ENCODE assay signal across 19 cellular contexts in genomic region chr2:26486789-26487188, GRCh38. TPM values are rescaled to one million over a fixed set of nuclear protein-coding genes. Genes with fewer than 3 reads are reported as not detected.
DNase-seq lines count a peak whose midpoint lies in the region; ATAC-seq and FAIRE-seq lines count a peak whose summit lies in the region.
"Had no signal": no experiment of that assay in that cellular context is flagged by ENCODE, and none has a peak within 500 bp of the region (broad histone marks: within the 10 kb centered on the region; RNA-seq: fewer than 3 reads in every experiment).

No MANE protein-coding gene starts in this region.

- DNase-seq in activated T-cell treated with anti-CD3 and anti-CD28 coated beads, Interleukin-2, amount 50 U/mL, for 72 hours, result no peak
- DNase-seq in activated T-cell treated with anti-CD3 and anti-CD28 coated beads for 4 hours, result no peak
- DNase-seq in CD1c-positive myeloid dendritic cell (ENCODE audit: extremely low spot score), result peak; percentile 4
- DNase-seq in activated CD8-positive, alpha-beta T cell treated with anti-CD3 and anti-CD28 coated beads, Interleukin-2, amount 10 ng/mL, durations not matched to agents 7 days and 5 days, result no peak
- no peak for DNase-seq in urothelium cell line (ENCODE audit: low spot score)
- DNase-seq in HUDEP-2 (lab: John Stamatoyannopoulos, UW; ENCODE audit: unreplicated experiment in 76 of 76), result no peak
- DNase-seq: C1 segment of cervical spinal cord; Caco-2; CD4-positive, alpha-beta T cell; HCEC 1CT; IMR-90 had no signal

- no peak overlapping the region for H3K4me3 Mint-ChIP-seq in activated T-cell treated with anti-CD3 and anti-CD28 coated beads, Interleukin-2, amount 50 U/mL, for 72 hours
- no peak overlapping the region for H3K4me3 Mint-ChIP-seq in activated CD8-positive, alpha-beta T cell treated with anti-CD3 and anti-CD28 coated beads, Interleukin-2, amount 10 ng/mL, durations not matched to agents 7 days and 5 days
- H3K4me3 Mint-ChIP-seq: B cell; CD4-positive, alpha-beta T cell; GM23338 had no signal

- H3K27me3 Mint-ChIP-seq in activated T-cell treated with anti-CD3 and anti-CD28 coated beads, Interleukin-2, amount 50 U/mL, for 72 hours (ENCODE audit: low read depth), result no peaks in the 10 kb centered on the region
- no peaks in the 10 kb centered on the region for H3K27me3 Mint-ChIP-seq in activated CD8-positive, alpha-beta T cell treated with anti-CD3 and anti-CD28 coated beads, Interleukin-2, amount 10 ng/mL, durations not matched to agents 7 days and 5 days (ENCODE audit: low read depth)
- H3K27me3 Mint-ChIP-seq: CD4-positive, alpha-beta T cell had no signal

- peak; percentile 39 to 56 for ATAC-seq in activated T-cell treated with anti-CD3 and anti-CD28 coated beads, Interleukin-2, amount 50 U/mL, for 72 hours (replicated peaks in 1 of 2)
- peak; percentile 20 for ATAC-seq in activated CD8-positive, alpha-beta T cell treated with anti-CD3 and anti-CD28 coated beads, Interleukin-2, amount 10 ng/mL, durations not matched to agents 7 days and 5 days
- ATAC-seq in GM18520 (IDR thresholded peaks at IDR 0.05; ENCODE audit: unreplicated experiment), result no peak
- ATAC-seq: GM23338 had no signal

- FAIRE-seq in urothelium cell line (lab: Jason Lieb, UNC), result peak; percentile 77
- FAIRE-seq: D721Med, G401.6, GM12891, H54 had no signal

- H3K9me3 Mint-ChIP-seq in activated T-cell treated with anti-CD3 and anti-CD28 coated beads, Interleukin-2, amount 50 U/mL, for 72 hours, result no peaks in the 10 kb centered on the region
- H3K9me3 Mint-ChIP-seq in activated CD8-positive, alpha-beta T cell treated with anti-CD3 and anti-CD28 coated beads, Interleukin-2, amount 10 ng/mL, durations not matched to agents 7 days and 5 days (ENCODE audit: insufficient read depth), result no peaks in the 10 kb centered on the region
- H3K9me3 Mint-ChIP-seq: CD4-positive, alpha-beta T cell; GM23338 had no signal

- POLR2A ChIA-PET in activated CD8-positive, alpha-beta T cell treated with anti-CD3 and anti-CD28 coated beads, Interleukin-2, amount 10 ng/mL, durations not matched to agents 7 days and 5 days (lab: Charles Lee), result no interaction called here

- CTCF ChIA-PET in activated CD8-positive, alpha-beta T cell treated with anti-CD3 and anti-CD28 coated beads, Interleukin-2, amount 10 ng/mL, durations not matched to agents 7 days and 5 days (lab: Charles Lee), result interaction anchor here (1.5 to 1.7 kb wide), 2 partner anchors 16 to 17 kb away, joined by 4 to 8 read pairs; no protein-coding TSS in a partner anchor

- H3K4me1 Mint-ChIP-seq in activated T-cell treated with anti-CD3 and anti-CD28 coated beads, Interleukin-2, amount 50 U/mL, for 72 hours (ENCODE audit: low read depth), result no peaks in the 10 kb centered on the region
- H3K4me1 Mint-ChIP-seq in activated CD8-positive, alpha-beta T cell treated with anti-CD3 and anti-CD28 coated beads, Interleukin-2, amount 10 ng/mL, durations not matched to agents 7 days and 5 days (ENCODE audit: low read depth), result peaks cover 18% of the 10 kb centered on the region
- H3K4me1 Mint-ChIP-seq: B cell, GM23338 had no signal

- no peaks in the 10 kb centered on the region for H3K36me3 Mint-ChIP-seq in activated T-cell treated with anti-CD3 and anti-CD28 coated beads, Interleukin-2, amount 50 U/mL, for 72 hours (ENCODE audit: insufficient read depth in 2 of 2)
- no peaks in the 10 kb centered on the region for H3K36me3 Mint-ChIP-seq in activated CD8-positive, alpha-beta T cell treated with anti-CD3 and anti-CD28 coated beads, Interleukin-2, amount 10 ng/mL, durations not matched to agents 7 days and 5 days (ENCODE audit: low read depth)

- H3K27ac Mint-ChIP-seq in activated T-cell treated with anti-CD3 and anti-CD28 coated beads, Interleukin-2, amount 50 U/mL, for 72 hours, result no peak overlapping the region
- H3K27ac Mint-ChIP-seq in activated CD8-positive, alpha-beta T cell treated with anti-CD3 and anti-CD28 coated beads, Interleukin-2, amount 10 ng/mL, durations not matched to agents 7 days and 5 days, result no peak overlapping the region
- H3K27ac Mint-ChIP-seq: B cell; CD4-positive, alpha-beta T cell; GM23338 had no signal

RNA-seq across cellular contexts. Expression of gene OTOF, which starts 8.9 kb away (rescaled TPM):
- total RNA-seq in activated T-cell treated with anti-CD3 and anti-CD28 coated beads, Interleukin-2, amount 50 U/mL, for 72 hours, result 1 to 10 TPM; 1.6 to 4.7 TPM
- total RNA-seq in activated CD8-positive, alpha-beta T cell treated with anti-CD3 and anti-CD28 coated beads, Interleukin-2, amount 10 ng/mL, durations not matched to agents 7 days and 5 days, result 10 to 100 TPM; 17.2 to 19.9 TPM
- total RNA-seq: B cell, HT1080, IMR-90 had no signal
